Comparison of ENCODE assay signal across 27 cellular contexts in genomic region chr17:28350271-28350670, GRCh38. TPM values are rescaled to one million over a fixed set of nuclear protein-coding genes. Genes with fewer than 3 reads are reported as not detected.
DNase-seq lines count a peak whose midpoint lies in the region; ATAC-seq and TF ChIP-seq lines count a peak whose summit lies in the region.
"Had no signal": no experiment of that assay in that cellular context is flagged by ENCODE, and none has a peak within 500 bp of the region (broad histone marks: within the 10 kb centered on the region; RNA-seq: fewer than 3 reads in every experiment).

No MANE protein-coding gene starts in this region.

- H3K4me1 ChIP-seq in Caco-2 (peaks cover 22% of the 10 kb centered on the region), smooth muscle cell (ENCODE audit: low read depth) (no peaks in the 10 kb centered on the region), endodermal cell (ENCODE audit: control insufficient read depth, insufficient read depth, low read length) (peaks cover 9% of the 10 kb centered on the region), HAP-1 (no peaks in the 10 kb centered on the region), tibial artery (peaks cover 0 to 28% (median 16%) of the 10 kb centered on the region in 4 donors)
- H3K4me1 ChIP-seq: A549, BE2C had no signal

- H3K9me3 Mint-ChIP-seq in Caco-2 (ENCODE audit: unreplicated experiment), result no peaks in the 10 kb centered on the region
- no peaks in the 10 kb centered on the region for H3K9me3 Mint-ChIP-seq in chondrocyte (ENCODE audit: low read depth)
- H3K9me3 Mint-ChIP-seq in endodermal cell, result no peaks in the 10 kb centered on the region
- H3K9me3 Mint-ChIP-seq: CD14-positive monocyte; CD4-positive, alpha-beta T cell; CD8-positive, alpha-beta memory T cell had no signal

- H3K4me3 ChIP-seq in Caco-2 (ENCODE audit: low read depth, low read length) (no peak overlapping the region), smooth muscle cell (no peak overlapping the region), endodermal cell (ENCODE audit: low read length) (no peak overlapping the region), HAP-1 (no peak overlapping the region), tibial artery (no peak overlapping the region)
- H3K4me3 ChIP-seq: A549; BLaER1 treated with 17β-estradiol and CSF1 and Interleukin-3, amounts not matched to agents 10 nM and 100 nM; GM23248 had no signal

- intact Hi-C loops in Caco-2 (cut with micrococcal nuclease; ENCODE audit: unreplicated experiment), result no loop called here
- intact Hi-C loops in tibial artery (cut with DNase I; ENCODE audit: low total_unique reads), result no loop called here

- no TSS peak for BruUV-seq in Caco-2 (replicated peaks; lab: Mats Ljungman, UMichigan)

- H3K27me3 Mint-ChIP-seq in Caco-2 (ENCODE audit: insufficient read depth, unreplicated experiment), result no peaks in the 10 kb centered on the region
- H3K27me3 Mint-ChIP-seq in T-helper 17 cell, result no peaks in the 10 kb centered on the region
- H3K27me3 Mint-ChIP-seq in chondrocyte (ENCODE audit: low read depth), result no peaks in the 10 kb centered on the region
- H3K27me3 Mint-ChIP-seq in endodermal cell (ENCODE audit: insufficient read depth), result no peaks in the 10 kb centered on the region
- H3K27me3 Mint-ChIP-seq: CD4-positive, alpha-beta T cell; CD8-positive, alpha-beta memory T cell had no signal

- H3K27me3 ChIP-seq in Caco-2 (replicated peaks; ENCODE audit: control insufficient read depth, insufficient read depth, low read length) (no peaks in the 10 kb centered on the region), smooth muscle cell (ENCODE audit: low read depth) (no peaks in the 10 kb centered on the region), endodermal cell (ENCODE audit: control insufficient read depth, insufficient read depth, low read length, poor library complexity, severe bottlenecking) (no peaks in the 10 kb centered on the region), HAP-1 (ENCODE audit: low read depth) (no peaks in the 10 kb centered on the region), tibial artery (no peaks in the 10 kb centered on the region)
- H3K27me3 ChIP-seq: BE2C; BLaER1 treated with 17β-estradiol and CSF1 and Interleukin-3, amounts not matched to agents 10 nM and 100 nM had no signal

- POLR2A ChIA-PET in Caco-2 (lab: Charles Lee), result interaction anchor here (2.8 kb wide), 1 partner anchor 14 kb away, joined by 8 read pairs; the partner anchor contains the start of gene TNFAIP1

- CTCF ChIA-PET in Caco-2 (lab: Charles Lee), result no interaction called here

- 97% methylated on average over 7 of the region's 7 CpGs for WGBS in smooth muscle cell (ENCODE audit: low lambda C conversion rate)
- 97% methylated on average over 7 of the region's 7 CpGs; no CpG with 5 or more reads in 1 of the 2 experiments for WGBS in endodermal cell (ENCODE audit: insufficient coverage in 1 of 2, insufficient read length in 1 of 2), 2 experiments

- peak overlapping the region; percentile 31 for H3K27ac ChIP-seq in smooth muscle cell (ENCODE audit: low read depth)
- H3K27ac ChIP-seq in endodermal cell (ENCODE audit: low read depth, low read length), result no peak overlapping the region
- H3K27ac ChIP-seq in tibial artery, result no peak overlapping the region
- H3K27ac ChIP-seq: A549; BLaER1 treated with 17β-estradiol and CSF1 and Interleukin-3, amounts not matched to agents 10 nM and 100 nM; GM23248 had no signal

- in situ Hi-C loops in HAP-1 (cut with MboI; ENCODE audit: low sequenced_read_pairs), result no loop called here

- H2AFZ ChIP-seq in smooth muscle cell (ENCODE audit: low read depth), result no peak overlapping the region
- H2AFZ ChIP-seq: GM23248 had no signal

- peaks cover 30% of the 10 kb centered on the region for H3F3A ChIP-seq in smooth muscle cell (ENCODE audit: low read depth)

- peaks cover 35% of the 10 kb centered on the region for H3K36me3 ChIP-seq in Caco-2 (ENCODE audit: control insufficient read depth, insufficient read depth, low read length)
- peaks cover 12% of the 10 kb centered on the region for H3K36me3 ChIP-seq in smooth muscle cell (ENCODE audit: low read depth)
- H3K36me3 ChIP-seq in endodermal cell (ENCODE audit: control insufficient read depth, insufficient read depth, low read length), result peaks cover 91% of the 10 kb centered on the region
- H3K36me3 ChIP-seq in HAP-1 (replicated peaks), result peaks cover 90% of the 10 kb centered on the region
- H3K36me3 ChIP-seq in tibial artery, result peaks cover 48 to 100% (median 96%) of the 10 kb centered on the region in 3 donors

- no peak for ATAC-seq in T-helper 17 cell
- no peak for ATAC-seq in GM19467 (IDR thresholded peaks at IDR 0.05; ENCODE audit: unreplicated experiment)
- ATAC-seq: A549, HCT116 had no signal

- H3K9ac ChIP-seq in smooth muscle cell (ENCODE audit: low read depth) (no peak overlapping the region), endodermal cell (ENCODE audit: extremely low read depth, low read length, poor library complexity, severe bottlenecking) (no peak overlapping the region)
- H3K9ac ChIP-seq: GM23248 had no signal

- H3K4me1 Mint-ChIP-seq in Caco-2 (ENCODE audit: low read depth, unreplicated experiment) (peaks cover 8% of the 10 kb centered on the region), T-helper 17 cell (peaks cover 2% of the 10 kb centered on the region), chondrocyte (ENCODE audit: low read depth) (peaks cover 29% of the 10 kb centered on the region), endodermal cell (peaks cover 4% of the 10 kb centered on the region)
- H3K4me1 Mint-ChIP-seq: CD14-positive monocyte had no signal

- H3K4me2 ChIP-seq in smooth muscle cell, result no peak overlapping the region
- H3K4me2 ChIP-seq: A549; BLaER1 treated with 17β-estradiol and CSF1 and Interleukin-3, amounts not matched to agents 10 nM and 100 nM had no signal

- TF ChIP-seq CTCF in Caco-2 (IDR thresholded peaks at IDR 0.05; ENCODE audit: insufficient read depth in 1 of 2, low read depth in 1 of 2, low read length in 1 of 2, severe bottlenecking in 1 of 2, unreplicated experiment in 1 of 2), result no peak
- TF ChIP-seq CTCF in chondrocyte (IDR thresholded peaks at IDR 0.05), result no peak
- no peak for TF ChIP-seq CTCF in smooth muscle cell (IDR thresholded peaks at IDR 0.05; ENCODE audit: borderline replicate concordance, insufficient read depth, poor library complexity, severe bottlenecking)
- no peak for TF ChIP-seq CTCF in endodermal cell (conservative IDR thresholded peaks at IDR 0.05)
- no peak for TF ChIP-seq CTCF in tibial artery (IDR thresholded peaks at IDR 0.05)

- no peak overlapping the region for H3K4me3 Mint-ChIP-seq in Caco-2 (ENCODE audit: unreplicated experiment)
- H3K4me3 Mint-ChIP-seq in T-helper 17 cell, result no peak overlapping the region
- H3K4me3 Mint-ChIP-seq in chondrocyte (ENCODE audit: unreplicated experiment), result no peak overlapping the region
- no peak overlapping the region for H3K4me3 Mint-ChIP-seq in endodermal cell
- H3K4me3 Mint-ChIP-seq: CD14-positive monocyte; CD4-positive, alpha-beta T cell; CD8-positive, alpha-beta memory T cell had no signal

- DNase-seq in Caco-2 (no peak), T-helper 17 cell (no peak), chondrocyte (ENCODE audit: low spot score) (peak; percentile 60), smooth muscle cell (lab: John Stamatoyannopoulos, UW; ENCODE audit: unreplicated experiment) (no peak), endodermal cell (no peak), HAP-1 (ENCODE audit: low spot score in 2 of 2) (no peak), tibial artery (no peak)
- DNase-seq: 8988T; ACHN; AML-193; BE2C; Calu3; CD4-positive, alpha-beta T cell; CD8-positive, alpha-beta memory T cell; DMS53; DMS79 treated with DMSO at 0.1 percent for 48 hours; GF-D8; GM23248; H7 had no signal

- H4K20me1 ChIP-seq in smooth muscle cell (ENCODE audit: low read depth), result peaks cover 22% of the 10 kb centered on the region

- H3K36me3 Mint-ChIP-seq in Caco-2 (ENCODE audit: insufficient read depth, unreplicated experiment), result peaks cover 100% of the 10 kb centered on the region
- peaks cover 3% of the 10 kb centered on the region for H3K36me3 Mint-ChIP-seq in T-helper 17 cell (ENCODE audit: low read depth)
- peaks cover 31% of the 10 kb centered on the region for H3K36me3 Mint-ChIP-seq in chondrocyte (ENCODE audit: low read depth)
- peaks cover 83% of the 10 kb centered on the region for H3K36me3 Mint-ChIP-seq in endodermal cell (ENCODE audit: low read depth)

- H3K27ac Mint-ChIP-seq in Caco-2 (ENCODE audit: unreplicated experiment), result peak overlapping the region; percentile 10
- H3K27ac Mint-ChIP-seq in T-helper 17 cell, result peak overlapping the region; percentile 32
- no peak overlapping the region for H3K27ac Mint-ChIP-seq in chondrocyte (ENCODE audit: unreplicated experiment)
- no peak overlapping the region for H3K27ac Mint-ChIP-seq in endodermal cell
- H3K27ac Mint-ChIP-seq: CD4-positive, alpha-beta T cell had no signal

- H3K9me3 ChIP-seq in Caco-2 (no peaks in the 10 kb centered on the region), T-helper 17 cell (ENCODE audit: control insufficient read depth, low read length, poor library complexity, severe bottlenecking) (no peaks in the 10 kb centered on the region), smooth muscle cell (replicated peaks; ENCODE audit: low read depth) (no peaks in the 10 kb centered on the region), endodermal cell (ENCODE audit: control insufficient read depth, low read length) (no peaks in the 10 kb centered on the region), HAP-1 (no peaks in the 10 kb centered on the region), tibial artery (no peaks in the 10 kb centered on the region)
- H3K9me3 ChIP-seq: A549; BE2C; BLaER1 treated with 17β-estradiol and CSF1 and Interleukin-3, amounts not matched to agents 10 nM and 100 nM had no signal

- H3K79me2 ChIP-seq in smooth muscle cell (ENCODE audit: low read depth), result peaks cover 6% of the 10 kb centered on the region

RNA-seq across cellular contexts. Expression of gene POLDIP2, which starts 7.1 kb away (rescaled TPM):
- total RNA-seq in Caco-2 (2022), result 257 and 265 TPM in 2 replicates
- total RNA-seq in T-helper 17 cell, result 10 to 100 TPM; 24.6 to 30.7 TPM
- 70.1 to 70.8 TPM (median 70.4 TPM) in 3 replicates for total RNA-seq in chondrocyte
- total RNA-seq in smooth muscle cell, result 52.6 and 55.0 TPM in 2 replicates
- 82.9 and 83.2 TPM in 2 replicates for polyA plus RNA-seq in smooth muscle cell
- total RNA-seq in endodermal cell, result 10 to 100 TPM; 69.0 to 72.1 TPM
- 56.7 TPM for polyA plus RNA-seq in endodermal cell (2013, experiment 1 of 2)
- polyA plus RNA-seq in endodermal cell (2013, experiment 2 of 2), result 51.2 TPM

RNA-seq across cellular contexts. Expression of gene TNFAIP1, which starts 14.7 kb away (rescaled TPM):
- total RNA-seq in Caco-2 (2022) (105 and 119 TPM in 2 replicates), T-helper 17 cell (10 to 100 TPM in 1 of 2 donors, 1 to 10 TPM in 1; 8.8 to 14.0 TPM), chondrocyte (52.0 to 79.5 TPM (median 74.0 TPM) in 3 replicates), smooth muscle cell (81.0 and 89.9 TPM in 2 replicates), endodermal cell (10 to 100 TPM; 29.9 to 36.1 TPM)
- 75.0 and 82.4 TPM in 2 replicates for polyA plus RNA-seq in smooth muscle cell
- 29.7 TPM for polyA plus RNA-seq in endodermal cell (2013, experiment 1 of 2)
- 27.6 TPM for polyA plus RNA-seq in endodermal cell (2013, experiment 2 of 2)

RNA-seq across cellular contexts. Expression of gene SEBOX, which starts 14.7 kb away (rescaled TPM):
- total RNA-seq in Caco-2 (2022), result not detected in 2 replicates
- total RNA-seq in T-helper 17 cell, result not detected
- total RNA-seq in chondrocyte, result not detected in 3 replicates
- total RNA-seq in smooth muscle cell, result not detected in 2 replicates
- polyA plus RNA-seq in smooth muscle cell, result not detected in 2 replicates
- not detected for total RNA-seq in endodermal cell
- not detected for polyA plus RNA-seq in endodermal cell (2013, experiment 1 of 2)
- polyA plus RNA-seq in endodermal cell (2013, experiment 2 of 2), result not detected
- total RNA-seq: Calu3; CD4-positive, alpha-beta T cell; CD8-positive, alpha-beta memory T cell; Daoy; G401; GM23248; H1; H7 had no signal
- polyA plus RNA-seq: A549; CD14-positive monocyte; CD8-positive, alpha-beta memory T cell; GM23248; H1 had no signal

RNA-seq across cellular contexts. Expression of gene IFT20, which starts 15.0 kb away (rescaled TPM):
- total RNA-seq in Caco-2 (2022) (86.3 and 89.9 TPM in 2 replicates), T-helper 17 cell (10 to 100 TPM; 60.6 to 64.6 TPM), chondrocyte (63.7 to 70.2 TPM (median 64.3 TPM) in 3 replicates), smooth muscle cell (49.8 and 102 TPM in 2 replicates), endodermal cell (10 to 100 TPM; 28.9 to 34.3 TPM)
- 83.8 and 88.9 TPM in 2 replicates for polyA plus RNA-seq in smooth muscle cell
- 34.4 TPM for polyA plus RNA-seq in endodermal cell (2013, experiment 1 of 2)
- polyA plus RNA-seq in endodermal cell (2013, experiment 2 of 2), result 35.6 TPM

RNA-seq across cellular contexts. Expression of gene VTN, which starts 19.8 kb away (rescaled TPM):
- total RNA-seq in Caco-2 (2022) (273 and 298 TPM in 2 replicates), T-helper 17 cell (under 1 TPM in 1 of 2 donors, not detected in 1; 0.90 TPM), chondrocyte (0.31 to 0.55 TPM (median 0.41 TPM) in 3 replicates), smooth muscle cell (60.3 and 90.5 TPM in 2 replicates), endodermal cell (1 to 10 TPM; 2.5 to 6.7 TPM)
- 71.2 and 90.3 TPM in 2 replicates for polyA plus RNA-seq in smooth muscle cell
- polyA plus RNA-seq in endodermal cell (2013, experiment 1 of 2), result 5.6 TPM
- 4.4 TPM for polyA plus RNA-seq in endodermal cell (2013, experiment 2 of 2)
- total RNA-seq: Calu3, Daoy, GM23248, H1 had no signal
- polyA plus RNA-seq: CD14-positive monocyte; CD8-positive, alpha-beta memory T cell had no signal

Comparison
In these comparisons a context has a peak if more than half of its experiments do, and no peak if none do; other contexts are left out.
1. H3K27ac Mint-ChIP-seq: peak in Caco-2 (single experiment) and T-helper 17 cell (single experiment); none in chondrocyte (single experiment) and endodermal cell (single experiment).